ENCODE assay signal across 8 cellular contexts in the genomic region with DNA sequence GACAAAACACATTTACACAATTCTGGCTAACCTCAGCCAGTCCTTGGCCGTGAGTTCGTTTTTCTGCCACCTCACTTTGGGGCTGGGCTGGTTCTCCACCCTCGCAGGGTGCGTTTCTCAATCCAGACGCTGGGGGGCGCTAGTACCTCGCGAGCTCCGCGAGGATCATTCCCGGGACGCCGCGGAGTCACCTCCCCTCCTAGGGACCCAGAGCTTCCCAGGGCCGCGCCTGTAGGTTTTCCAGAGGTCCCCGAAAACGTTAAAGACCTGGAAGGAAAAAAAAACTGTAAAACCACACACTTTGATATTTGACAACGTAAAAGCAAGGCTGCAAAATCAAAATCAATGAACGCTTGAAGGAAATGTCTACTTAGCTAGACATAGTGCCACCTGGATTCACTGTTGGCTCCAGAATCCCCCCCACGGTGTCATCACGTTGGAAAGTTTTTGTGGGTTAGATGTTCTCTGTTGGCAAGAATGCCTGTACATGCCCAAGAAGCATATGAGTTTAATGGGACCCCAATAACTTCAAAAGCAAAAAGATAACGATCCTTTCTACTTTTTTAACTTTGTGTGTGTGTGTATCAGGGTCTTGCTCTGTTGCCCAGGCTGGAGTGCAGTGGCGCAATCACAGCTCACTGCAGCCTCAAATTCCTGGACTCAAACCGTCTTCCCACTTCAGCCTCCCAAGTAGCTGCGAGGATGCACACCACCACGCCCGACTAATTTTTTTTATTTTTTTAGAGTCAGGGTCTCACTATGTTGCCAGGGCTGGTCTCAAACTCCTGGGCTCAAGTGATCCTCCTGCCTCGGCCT. TPM values are rescaled to one million over a fixed set of nuclear protein-coding genes. Genes with fewer than 3 reads are reported as not detected.
DNase-seq lines count a peak whose midpoint lies in the region; ATAC-seq, FAIRE-seq and TF ChIP-seq lines count a peak whose summit lies in the region.

No MANE protein-coding gene starts in this region.

- TF ChIP-seq RAD21 in HepG2 (CRISPR knock-in tag; IDR thresholded peaks at IDR 0.05) = peak; percentile 90

- DNase-seq in SHP77 (lab: John Stamatoyannopoulos, UW) (peak; percentile 30 to 44), SHP77 treated with DMSO at 0.1 percent for 48 hours (lab: John Stamatoyannopoulos, UW) (no peak), NCI-H2171 treated with DMSO at 0.1 percent for 48 hours (lab: John Stamatoyannopoulos, UW) (peak; percentile 23), choroid plexus epithelial cell (ENCODE audit: low read depth) (peak; percentile 67), HepG2 (ENCODE audit: low spot score) (peak; percentile 52)
- DNase-seq in activated CD4-positive, alpha-beta T cell treated with anti-CD3 and anti-CD28 coated beads for 48 hours = peak; percentile 85
- peak; percentile 76 for DNase-seq in stimulated activated CD4-positive, alpha-beta T cell treated with anti-CD3 and anti-CD28 coated beads, Interleukin-4, amount 100 ng/mL, for 1 hour

- peak; percentile 60 for FAIRE-seq in HepG2 (lab: Jason Lieb, UNC)

- peak; percentile 86 for ATAC-seq in HepG2
- no peak for ATAC-seq in GM21576 (IDR thresholded peaks at IDR 0.05; ENCODE audit: unreplicated experiment)

- no peaks in the 10 kb centered on the region for H3K36me3 ChIP-seq in HepG2 (replicated peaks in 1 of 2; ENCODE audit: control insufficient read depth in 1 of 2, insufficient read depth in 2 of 2, low read length in 2 of 2)

- CTCF ChIA-PET in HepG2 (lab: Yijun Ruan, JAX; ENCODE audit: low intra/inter-chr PET ratio, low total read pairs) = interaction anchor here (1.3 to 2.4 kb wide), 3 partner anchors 16 to 144 kb away, joined by 5 to 40 read pairs (median 6); partner anchors contain the start of gene FAM32A

- TF ChIP-seq EP300 in HepG2 (IDR thresholded peaks at IDR 0.05; ENCODE audit: low read depth in 2 of 2, low read length in 2 of 2) (no peak), HepG2 (CRISPR knock-in tag; IDR thresholded peaks at IDR 0.05; ENCODE audit: borderline replicate concordance) (no peak)

- no peaks in the 10 kb centered on the region for H3K9me3 ChIP-seq in HepG2 (ENCODE audit: low read length)

- peaks cover 0 to 9% of the 10 kb centered on the region in 2 experiments; a peak in 3 of 5 replicates for H3K27me3 ChIP-seq in HepG2 (ENCODE audit: control insufficient read depth in 1 of 2, insufficient read depth in 2 of 2, low read length in 2 of 2)

- H3K4me1 ChIP-seq in HepG2 (ENCODE audit: insufficient read depth, low read length) = peaks cover 17% of the 10 kb centered on the region

- peak overlapping the region; percentile 42 for H3K4me2 ChIP-seq in HepG2 (ENCODE audit: low read depth, low read length)

- H3K79me2 ChIP-seq in HepG2 (ENCODE audit: insufficient read depth, low read length) = no peaks in the 10 kb centered on the region

- H4K20me1 ChIP-seq in HepG2 (ENCODE audit: insufficient read depth, low read length) = no peaks in the 10 kb centered on the region

- TF ChIP-seq CTCF in choroid plexus epithelial cell (conservative IDR thresholded peaks at IDR 0.05; ENCODE audit: low read depth, low read length) (peak; percentile 91), HepG2 (CRISPR knock-in tag; IDR thresholded peaks at IDR 0.05) (peak; percentile 95)

- in situ Hi-C loops in HepG2 (cut with HindIII; ENCODE audit: extremely low pct_ligation_motif_present, low pct_unique_long_range_greater_than_20kb) = loop anchor here (5.0 to 25.0 kb wide), 2 partner anchors 141 to 346 kb away; no protein-coding TSS in a partner anchor

- POLR2A ChIA-PET in HepG2 (lab: Yijun Ruan, JAX) = interaction anchor here (1.1 to 1.4 kb wide), 2 partner anchors 29 to 143 kb away, joined by 3 to 9 read pairs; partner anchors contain the start of gene FAM32A

- peak overlapping the region; percentile 30; the same call in 1 of the 2 replicates for H3K9ac ChIP-seq in HepG2 (ENCODE audit: insufficient read depth, low read depth, low read length)

- TF ChIP-seq POLR2A in HepG2 (IDR thresholded peaks at IDR 0.05; ENCODE audit: insufficient read depth in 1 of 2, low read depth in 2 of 2, low read length in 2 of 2) = no peak

- intact Hi-C loops in HepG2 (cut with micrococcal nuclease; ENCODE audit: unreplicated experiment) = loop anchor here (1.0 kb wide), 1 partner anchor 141 kb away; no protein-coding TSS in a partner anchor

- H2AFZ ChIP-seq in HepG2 (ENCODE audit: low read length) = peak overlapping the region; percentile 57

- no TSS peak for BruUV-seq in HepG2 (replicated peaks; lab: Mats Ljungman, UMichigan)

- 11% methylated on average over 26 of the region's 29 CpGs for WGBS in HepG2 (ENCODE audit: low lambda C conversion rate)

- peak overlapping the region; percentile 33 for H3K4me3 ChIP-seq in choroid plexus epithelial cell (ENCODE audit: low read depth, low read length)
- no peak overlapping the region for H3K4me3 ChIP-seq in HepG2 (replicated peaks in 1 of 3; ENCODE audit: insufficient read depth in 1 of 3, low read depth in 2 of 3, low read length in 3 of 3)

- H3K27ac ChIP-seq in HepG2 (ENCODE audit: extremely low read length, insufficient read depth, low read length) = no peak overlapping the region

TF ChIP-seq in HepG2, 621 proteins besides CTCF, POLR2A, EP300 and RAD21 (continues in another document):
- TF ChIP-seq HOXA3 (CRISPR knock-in tag; IDR thresholded peaks at IDR 0.05) = peak; percentile 32; the same call in 1 of the 2 replicates
- TF ChIP-seq ZFAT (CRISPR knock-in tag; conservative IDR thresholded peaks at IDR 0.05) = no peak
- TF ChIP-seq AKAP8 (CRISPR knock-in tag; IDR thresholded peaks at IDR 0.05) = no peak
- 0 out of 2 replicates have a peak, but pooled peaks have one; percentile 19 for TF ChIP-seq FOXP4 (CRISPR knock-in tag; IDR thresholded peaks at IDR 0.05)
- TF ChIP-seq ISL2 (CRISPR knock-in tag; IDR thresholded peaks at IDR 0.05) = no peak
- TF ChIP-seq, protein P1, sequence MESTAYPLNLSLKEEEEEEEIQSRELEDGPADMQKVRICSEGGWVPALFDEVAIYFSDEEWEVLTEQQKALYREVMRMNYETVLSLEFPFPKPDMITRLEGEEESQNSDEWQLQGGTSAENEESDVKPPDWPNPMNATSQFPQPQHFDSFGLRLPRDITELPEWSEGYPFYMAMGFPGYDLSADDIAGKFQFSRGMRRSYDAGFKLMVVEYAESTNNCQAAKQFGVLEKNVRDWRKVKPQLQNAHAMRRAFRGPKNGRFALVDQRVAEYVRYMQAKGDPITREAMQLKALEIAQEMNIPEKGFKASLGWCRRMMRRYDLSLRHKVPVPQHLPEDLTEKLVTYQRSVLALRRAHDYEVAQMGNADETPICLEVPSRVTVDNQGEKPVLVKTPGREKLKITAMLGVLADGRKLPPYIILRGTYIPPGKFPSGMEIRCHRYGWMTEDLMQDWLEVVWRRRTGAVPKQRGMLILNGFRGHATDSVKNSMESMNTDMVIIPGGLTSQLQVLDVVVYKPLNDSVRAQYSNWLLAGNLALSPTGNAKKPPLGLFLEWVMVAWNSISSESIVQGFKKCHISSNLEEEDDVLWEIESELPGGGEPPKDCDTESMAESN (CRISPR knock-in tag; conservative IDR thresholded peaks at IDR 0.05) = no peak
- TF ChIP-seq ZNF792 (CRISPR knock-in tag; IDR thresholded peaks at IDR 0.05) = 0 out of 2 replicates have a peak, but pooled peaks have one; percentile 37

RNA-seq across cellular contexts. Expression of gene TPM4, which starts 34.5 kb away (rescaled TPM):
- 180 and 226 TPM in 2 replicates for total RNA-seq in HepG2 (2016; rRNA removed; fragmentation: Illumina TruSeq; extraction: Trizol)
- total RNA-seq in HepG2 (2016; cell fraction: cytosol; rRNA removed; fragmentation: Illumina TruSeq; extraction: Trizol; ENCODE audit: low read depth) = 81.5 and 84.8 TPM in 2 replicates
- 186 and 214 TPM in 2 replicates for total RNA-seq in HepG2 (2016; cell fraction: insoluble cytoplasmic fraction; rRNA removed; fragmentation: Illumina TruSeq; extraction: Trizol)
- 194 and 200 TPM in 2 replicates for total RNA-seq in HepG2 (2016; cell fraction: membrane; rRNA removed; fragmentation: Illumina TruSeq; extraction: Trizol)
- 74.9 and 75.0 TPM in 2 replicates for total RNA-seq in HepG2 (2016; cell fraction: nucleus; rRNA removed; fragmentation: Illumina TruSeq; extraction: Trizol)
- polyA plus RNA-seq in HepG2 (2011; rRNA removed) = 142 and 188 TPM in 2 replicates
- polyA plus RNA-seq in HepG2 (2011; cell fraction: cytosol; rRNA removed) = 121 and 146 TPM in 2 replicates
- 57.4 and 58.9 TPM in 2 replicates for polyA plus RNA-seq in HepG2 (2011; cell fraction: nucleus; rRNA removed)
- 139 and 145 TPM in 2 replicates for polyA plus RNA-seq in HepG2 (2012)
- polyA plus RNA-seq in HepG2 (2016; cell fraction: cytosol; fragmentation: Illumina TruSeq; extraction: Trizol; ENCODE audit: low read depth) = 109 and 119 TPM in 2 replicates
- polyA plus RNA-seq in HepG2 (2016; cell fraction: insoluble cytoplasmic fraction; fragmentation: Illumina TruSeq; extraction: Trizol; ENCODE audit: low read depth) = 311 and 323 TPM in 2 replicates
- polyA plus RNA-seq in HepG2 (2016; cell fraction: membrane; fragmentation: Illumina TruSeq; extraction: Trizol; ENCODE audit: low read depth) = 206 and 209 TPM in 2 replicates
- 143 and 149 TPM in 2 replicates for polyA plus RNA-seq in HepG2 (2016; cell fraction: nucleus; fragmentation: Illumina TruSeq; extraction: Trizol; ENCODE audit: insufficient read depth, low read depth)
- 72.8 and 124 TPM in 2 replicates for polyA minus RNA-seq in HepG2 (2011; rRNA and poly(A)+ RNA removed; ENCODE audit: low replicate concordance)
- polyA minus RNA-seq in HepG2 (2011; cell fraction: cytosol; rRNA and poly(A)+ RNA removed) = 91.4 and 93.5 TPM in 2 replicates
- polyA minus RNA-seq in HepG2 (2011; cell fraction: nucleus; rRNA and poly(A)+ RNA removed) = 76.0 and 77.5 TPM in 2 replicates
